In the genomic region with DNA sequence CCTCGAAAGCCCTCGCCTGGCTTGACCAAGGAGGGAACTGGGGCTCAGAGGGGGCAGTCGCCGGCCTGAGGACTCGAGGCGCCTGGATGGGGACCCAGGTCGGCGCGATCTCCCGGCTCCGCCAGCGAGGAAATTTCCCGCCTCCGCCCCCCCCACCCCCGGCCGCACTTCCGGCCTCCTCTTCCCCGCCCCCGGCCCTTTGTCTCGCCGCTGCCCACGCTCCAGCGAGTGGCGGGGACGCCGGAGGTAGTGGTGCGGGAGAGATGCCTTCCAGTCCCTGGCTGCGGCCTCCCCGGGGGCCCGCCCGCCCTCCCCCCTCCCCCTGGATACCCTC, we compare ENCODE assay signal across 9 cellular contexts. TPM values are rescaled to one million over a fixed set of nuclear protein-coding genes. Genes with fewer than 3 reads are reported as not detected.
DNase-seq lines count a peak whose midpoint lies in the region; ATAC-seq and TF ChIP-seq lines count a peak whose summit lies in the region.
"Had no signal": no experiment of that assay in that cellular context is flagged by ENCODE, and none has a peak within 500 bp of the region (broad histone marks: within the 10 kb centered on the region; RNA-seq: fewer than 3 reads in every experiment).

No MANE protein-coding gene starts in this region.

- H3K4me3 Mint-ChIP-seq in activated naive CD8-positive, alpha-beta T cell treated with anti-CD3 and anti-CD28 coated beads for 36 hours = peak overlapping the region; percentile 68

- ATAC-seq in HG03039 (IDR thresholded peaks at IDR 0.05; ENCODE audit: unreplicated experiment) (peak; percentile 12), lower lobe of right lung (peak in 1 of 2 donors; percentile 4), GM18519 (IDR thresholded peaks at IDR 0.05; ENCODE audit: low FRiP score, unreplicated experiment) (no peak)

- H3K27me3 Mint-ChIP-seq in activated naive CD8-positive, alpha-beta T cell treated with anti-CD3 and anti-CD28 coated beads for 36 hours = peaks cover 40% of the 10 kb centered on the region

- intact Hi-C loops in lower lobe of right lung (cut with DNase I) = no loop called here

- H3K36me3 ChIP-seq in lower lobe of right lung = no peaks in the 10 kb centered on the region

- H3K27ac ChIP-seq in lower lobe of right lung = no peak overlapping the region

- no peaks in the 10 kb centered on the region for H3K36me3 Mint-ChIP-seq in activated naive CD8-positive, alpha-beta T cell treated with anti-CD3 and anti-CD28 coated beads for 36 hours

- H3K4me1 Mint-ChIP-seq in activated naive CD8-positive, alpha-beta T cell treated with anti-CD3 and anti-CD28 coated beads for 36 hours = peaks cover 9% of the 10 kb centered on the region

- no peak overlapping the region for H3K27ac Mint-ChIP-seq in activated naive CD8-positive, alpha-beta T cell treated with anti-CD3 and anti-CD28 coated beads for 36 hours

- peaks cover 12% of the 10 kb centered on the region for H3K4me1 ChIP-seq in lower lobe of right lung

- TF ChIP-seq CTCF in lower lobe of right lung (IDR thresholded peaks at IDR 0.05) = no peak

- H3K9me3 Mint-ChIP-seq in activated naive CD8-positive, alpha-beta T cell treated with anti-CD3 and anti-CD28 coated beads for 36 hours = no peaks in the 10 kb centered on the region

- H3K9me3 ChIP-seq in lower lobe of right lung = no peaks in the 10 kb centered on the region

- peaks cover 17% of the 10 kb centered on the region for H3K27me3 ChIP-seq in lower lobe of right lung (ENCODE audit: low read depth)

- H3K4me3 ChIP-seq in lower lobe of right lung = peak overlapping the region; percentile 73

- peak; percentile 67 for DNase-seq in DMS 273 (lab: John Stamatoyannopoulos, UW; ENCODE audit: unreplicated experiment)
- no peak for DNase-seq in DMS 273 treated with DMSO at 0.1 percent for 48 hours (lab: John Stamatoyannopoulos, UW)
- DNase-seq in activated naive CD8-positive, alpha-beta T cell treated with anti-CD3 and anti-CD28 coated beads for 36 hours = no peak
- no peak for DNase-seq in lower lobe of right lung
- no peak for DNase-seq in T-helper 9 cell
- no peak for DNase-seq in stimulated activated CD4-positive, alpha-beta T cell treated with anti-CD3 and anti-CD28 coated beads, Interleukin-4, amount 100 ng/mL, for 4 hours

RNA-seq across cellular contexts. Expression of a gene that starts 0.4 kb away (rescaled TPM):
- total RNA-seq in activated naive CD8-positive, alpha-beta T cell treated with anti-CD3 and anti-CD28 coated beads for 36 hours = 1 to 10 TPM; 1.5 to 1.7 TPM
- total RNA-seq in lower lobe of right lung = 1.4 TPM

RNA-seq across cellular contexts. Expression of a gene that starts 19.9 kb away (rescaled TPM):
- total RNA-seq in activated naive CD8-positive, alpha-beta T cell treated with anti-CD3 and anti-CD28 coated beads for 36 hours = under 1 TPM; 0.46 to 0.80 TPM
- total RNA-seq in lower lobe of right lung = not detected
- total RNA-seq: activated CD8-positive, alpha-beta memory T cell treated with anti-CD3 and anti-CD28 coated beads for 36 hours had no signal

RNA-seq across cellular contexts. Expression of a gene that starts 20.1 kb away (rescaled TPM):
- not detected for total RNA-seq in activated naive CD8-positive, alpha-beta T cell treated with anti-CD3 and anti-CD28 coated beads for 36 hours
- not detected for total RNA-seq in lower lobe of right lung
- total RNA-seq: activated CD8-positive, alpha-beta memory T cell treated with anti-CD3 and anti-CD28 coated beads for 36 hours had no signal

RNA-seq across cellular contexts. Expression of a gene that starts 36.9 kb away (rescaled TPM):
- 10 to 100 TPM; 25.3 to 28.6 TPM for total RNA-seq in activated naive CD8-positive, alpha-beta T cell treated with anti-CD3 and anti-CD28 coated beads for 36 hours
- 32.3 TPM for total RNA-seq in lower lobe of right lung
